10 cellular contexts compared by ENCODE assay signal in the genomic region with DNA sequence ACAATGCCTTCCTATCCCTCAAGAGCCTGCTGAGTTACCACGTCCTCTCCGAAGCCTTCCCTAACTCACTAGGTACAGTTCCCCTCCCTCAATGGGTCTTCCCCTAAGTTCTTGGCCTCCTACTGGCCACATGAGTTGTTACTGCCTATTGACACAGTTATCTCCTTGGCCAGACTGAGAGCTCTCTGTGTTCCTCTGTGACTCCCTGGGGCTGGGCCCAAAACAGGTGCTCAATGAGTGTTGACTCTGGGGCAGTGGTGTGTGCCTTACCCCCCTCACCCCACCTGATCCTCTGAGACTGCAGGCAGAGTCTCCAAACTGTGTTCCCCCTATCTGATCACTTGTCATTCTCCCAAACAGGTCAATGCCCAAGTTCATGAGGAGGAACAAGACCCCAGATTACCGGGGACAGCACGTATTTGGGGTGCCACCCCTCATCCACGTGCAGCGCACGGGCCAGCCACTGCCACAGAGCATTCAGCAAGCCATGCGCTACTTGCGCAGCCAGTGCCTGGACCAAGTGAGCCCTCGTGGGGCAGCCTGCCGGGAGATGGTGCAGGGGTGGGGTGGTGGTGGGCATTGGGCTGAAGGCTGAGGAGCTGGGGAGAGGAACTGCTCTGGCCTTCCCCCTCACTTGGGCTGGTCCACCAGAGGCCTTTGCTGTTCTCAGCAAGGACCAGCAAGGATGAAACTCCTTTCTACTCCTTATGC.
DNase-seq lines count a peak whose midpoint lies in the region; TF ChIP-seq lines count a peak whose summit lies in the region.
"Had no signal": no experiment of that assay in that cellular context is flagged by ENCODE, and none has a peak within 500 bp of the region (broad histone marks: within the 10 kb centered on the region; RNA-seq: fewer than 3 reads in every experiment).

No MANE protein-coding gene starts in this region.

- intact Hi-C loops in A673 (cut with micrococcal nuclease; ENCODE audit: unreplicated experiment), result loop anchor here (5.0 kb wide), 1 partner anchor 523 kb away; no protein-coding TSS in a partner anchor

- BruUV-seq in A673 (replicated peaks; lab: Mats Ljungman, UMichigan), result no TSS peak

- no peaks in the 10 kb centered on the region for H3K36me3 ChIP-seq in A673 (ENCODE audit: insufficient read depth, low read length, poor library complexity, severe bottlenecking)

- H3K27ac ChIP-seq in A673 (ENCODE audit: low read depth, low read length, poor library complexity, severe bottlenecking), result no peak overlapping the region
- H3K27ac ChIP-seq: BLaER1 treated with 17β-estradiol and CSF1 and Interleukin-3, amounts not matched to agents 10 nM and 100 nM had no signal

- H3K4me3 ChIP-seq in A673 (ENCODE audit: low read depth, low read length, poor library complexity, severe bottlenecking), result no peak overlapping the region
- no peak overlapping the region for H3K4me3 ChIP-seq in WI38 (ENCODE audit: low read depth, low read length)
- H3K4me3 ChIP-seq: BLaER1 treated with 17β-estradiol and CSF1 and Interleukin-3, amounts not matched to agents 10 nM and 100 nM had no signal

- H3K4me1 ChIP-seq in A673 (ENCODE audit: insufficient read depth, low read length, poor library complexity, severe bottlenecking), result no peaks in the 10 kb centered on the region
- H3K4me1 ChIP-seq: BLaER1 treated with 17β-estradiol and CSF1 and Interleukin-3, amounts not matched to agents 10 nM and 100 nM had no signal

- CTCF ChIA-PET in A673 (lab: Charles Lee), result no interaction called here

- peak; percentile 18 for DNase-seq in A673 (ENCODE audit: low spot score)
- DNase-seq in HCEC 1CT, result peak; percentile 8
- DNase-seq in hepatic stellate cell (ENCODE audit: low spot score), result peak; percentile 27
- no peak for DNase-seq in NCI-H146 treated with DMSO at 0.1 percent for 48 hours (lab: John Stamatoyannopoulos, UW; ENCODE audit: unreplicated experiment)
- no peak for DNase-seq in OCI-M1 (lab: John Stamatoyannopoulos, UW)
- DNase-seq in SHP77 treated with DMSO at 0.1 percent for 48 hours (lab: John Stamatoyannopoulos, UW), result no peak
- no peak for DNase-seq in NCI-H1694 (lab: John Stamatoyannopoulos, UW)
- DNase-seq: left cardiac atrium had no signal

- no peaks in the 10 kb centered on the region for H3K27me3 ChIP-seq in A673 (replicated peaks; ENCODE audit: insufficient read depth, low read depth, low read length, poor library complexity)

- POLR2A ChIA-PET in A673 (lab: Charles Lee; ENCODE audit: low non-redundant PET), result no interaction called here

- TF ChIP-seq CTCF in A673 (conservative IDR thresholded peaks at IDR 0.05; ENCODE audit: low read depth, low read length) (peak; percentile 36; the same call in 1 of the 2 replicates), WI38 (IDR thresholded peaks at IDR 0.05; ENCODE audit: low read depth, low read length) (0 out of 2 replicates have a peak, but pooled peaks have one; percentile 41)

- no peaks in the 10 kb centered on the region for H3K9me3 ChIP-seq in A673 (ENCODE audit: low read depth, low read length, poor library complexity, severe bottlenecking)
- H3K9me3 ChIP-seq: BLaER1 treated with 17β-estradiol and CSF1 and Interleukin-3, amounts not matched to agents 10 nM and 100 nM had no signal

Comparison
In these comparisons a context has a peak if more than half of its experiments do, and no peak if none do; other contexts are left out.
1. DNase-seq: peak in A673 (single experiment), HCEC 1CT (single experiment) and hepatic stellate cell (single experiment); none in NCI-H146 treated with DMSO at 0.1 percent for 48 hours (single experiment), OCI-M1 (single experiment), SHP77 treated with DMSO at 0.1 percent for 48 hours (single experiment) and NCI-H1694 (single experiment).